13 cellular contexts compared by ENCODE assay signal in the genomic region with DNA sequence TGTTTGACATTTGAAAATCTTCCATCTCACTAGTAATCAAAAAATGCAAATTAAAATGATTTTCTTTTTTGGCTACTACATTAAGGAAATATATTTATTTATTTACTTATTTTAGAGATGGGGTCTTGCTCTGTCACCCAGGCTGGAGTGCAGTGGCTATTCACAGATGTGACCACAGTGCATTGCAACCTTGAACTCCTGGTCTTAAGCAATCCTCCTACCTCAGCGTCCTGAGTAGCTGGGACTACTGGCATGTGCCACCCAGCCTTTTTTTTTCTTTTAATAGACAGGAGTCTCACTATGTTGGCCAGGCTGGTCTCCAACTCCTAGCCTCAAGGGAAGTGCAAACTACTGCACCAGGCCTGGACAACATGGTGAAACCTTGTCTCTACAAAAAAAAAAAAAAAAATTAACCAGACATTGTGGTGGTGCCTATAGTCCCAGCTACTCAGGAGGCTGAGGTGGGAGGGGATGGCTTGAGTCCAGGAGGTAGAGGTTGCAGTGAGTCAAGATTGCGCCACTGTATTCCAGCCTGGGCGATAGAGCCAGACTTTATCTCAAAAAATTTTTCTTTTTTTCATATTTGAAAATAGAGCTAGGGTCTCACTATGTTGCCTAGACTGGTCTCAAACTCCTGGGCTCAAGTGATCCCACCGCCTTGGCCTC.
"Had no signal": no experiment of that assay in that cellular context is flagged by ENCODE, and none has a peak within 500 bp of the region (broad histone marks: within the 10 kb centered on the region; RNA-seq: fewer than 3 reads in every experiment).

No MANE protein-coding gene starts in this region.

- H3K36me3 ChIP-seq: ovary, upper lobe of right lung had no signal

- H3K4me3 ChIP-seq: ovary, upper lobe of right lung had no signal

- ATAC-seq: T-cell, upper lobe of right lung had no signal

- DNase-seq: activated CD4-positive, alpha-beta T cell treated with anti-CD3 and anti-CD28 coated beads for 48 hours; activated naive CD4-positive, alpha-beta T cell treated with anti-CD3 and anti-CD28 coated beads, Interleukin-2, amount 10 ng/mL, durations not matched to agents 7 days and 5 days; activated T-cell treated with anti-CD3 and anti-CD28 coated beads for 4 hours; amniotic stem cell; endodermal cell; foreskin melanocyte; ovary; stimulated activated CD4-positive, alpha-beta T cell treated with anti-CD3 and anti-CD28 coated beads, Interleukin-15, amount 100 ng/mL, for 24 hours; stimulated activated CD4-positive, alpha-beta T cell treated with anti-CD3 and anti-CD28 coated beads, Interleukin-4, amount 100 ng/mL, for 24 hours; T-cell; T1000; upper lobe of right lung; WERI-Rb-1 had no signal

- H3K9me3 ChIP-seq: ovary, upper lobe of right lung had no signal

- H3K27ac ChIP-seq: ovary, upper lobe of right lung, WERI-Rb-1 had no signal

- H3K27me3 ChIP-seq: ovary, upper lobe of right lung had no signal
